2 cellular contexts compared by ENCODE assay signal in the genomic region with DNA sequence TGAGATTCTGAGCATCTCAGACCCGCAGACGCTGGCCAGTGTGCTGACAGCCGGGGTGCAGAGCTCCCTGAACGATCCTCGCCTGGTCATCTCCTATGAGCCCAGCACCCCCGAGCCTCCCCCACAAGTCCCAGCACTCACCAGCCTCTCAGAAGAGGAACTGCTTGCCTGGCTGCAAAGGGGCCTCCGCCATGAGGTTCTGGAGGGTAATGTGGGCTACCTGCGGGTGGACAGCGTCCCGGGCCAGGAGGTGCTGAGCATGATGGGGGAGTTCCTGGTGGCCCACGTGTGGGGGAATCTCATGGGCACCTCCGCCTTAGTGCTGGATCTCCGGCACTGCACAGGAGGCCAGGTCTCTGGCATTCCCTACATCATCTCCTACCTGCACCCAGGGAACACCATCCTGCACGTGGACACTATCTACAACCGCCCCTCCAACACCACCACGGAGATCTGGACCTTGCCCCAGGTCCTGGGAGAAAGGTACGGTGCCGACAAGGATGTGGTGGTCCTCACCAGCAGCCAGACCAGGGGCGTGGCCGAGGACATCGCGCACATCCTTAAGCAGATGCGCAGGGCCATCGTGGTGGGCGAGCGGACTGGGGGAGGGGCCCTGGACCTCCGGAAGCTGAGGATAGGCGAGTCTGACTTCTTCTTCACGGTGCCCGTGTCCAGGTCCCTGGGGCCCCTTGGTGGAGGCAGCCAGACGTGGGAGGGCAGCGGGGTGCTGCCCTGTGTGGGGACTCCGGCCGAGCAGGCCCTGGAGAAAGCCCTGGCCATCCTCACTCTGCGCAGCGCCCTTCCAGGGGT.
TF ChIP-seq lines count a peak whose summit lies in the region.

No MANE protein-coding gene starts in this region.

TF ChIP-seq in SK-N-SH, 30 proteins besides CTCF, POLR2A, EP300 and RAD21 (continued from another document):
- TF ChIP-seq RCOR1 (IDR thresholded peaks at IDR 0.05; ENCODE audit: low read length) = no peak

TF ChIP-seq in SK-N-SH treated with all-trans-retinoic acid at 6 μM for 48 hours, 23 proteins besides CTCF, POLR2A, EP300 and RAD21 (continued from another document):
- TF ChIP-seq ZNF70 (CRISPR knock-in tag; IDR thresholded peaks at IDR 0.05) (no peak), CSDC2 (CRISPR knock-in tag; IDR thresholded peaks at IDR 0.05) (no peak), ZNF8 (CRISPR knock-in tag; IDR thresholded peaks at IDR 0.05) (no peak), ARNTL (CRISPR knock-in tag; IDR thresholded peaks at IDR 0.05; ENCODE audit: borderline replicate concordance, low read depth) (no peak), OSR1 (CRISPR knock-in tag; IDR thresholded peaks at IDR 0.05) (no peak), GLIS3 (CRISPR knock-in tag; IDR thresholded peaks at IDR 0.05) (no peak), ZFP30 (CRISPR knock-in tag; IDR thresholded peaks at IDR 0.05) (no peak), ZNF565 (CRISPR knock-in tag; conservative IDR thresholded peaks at IDR 0.05; ENCODE audit: low read depth) (no peak)
- TF ChIP-seq, protein P1, sequence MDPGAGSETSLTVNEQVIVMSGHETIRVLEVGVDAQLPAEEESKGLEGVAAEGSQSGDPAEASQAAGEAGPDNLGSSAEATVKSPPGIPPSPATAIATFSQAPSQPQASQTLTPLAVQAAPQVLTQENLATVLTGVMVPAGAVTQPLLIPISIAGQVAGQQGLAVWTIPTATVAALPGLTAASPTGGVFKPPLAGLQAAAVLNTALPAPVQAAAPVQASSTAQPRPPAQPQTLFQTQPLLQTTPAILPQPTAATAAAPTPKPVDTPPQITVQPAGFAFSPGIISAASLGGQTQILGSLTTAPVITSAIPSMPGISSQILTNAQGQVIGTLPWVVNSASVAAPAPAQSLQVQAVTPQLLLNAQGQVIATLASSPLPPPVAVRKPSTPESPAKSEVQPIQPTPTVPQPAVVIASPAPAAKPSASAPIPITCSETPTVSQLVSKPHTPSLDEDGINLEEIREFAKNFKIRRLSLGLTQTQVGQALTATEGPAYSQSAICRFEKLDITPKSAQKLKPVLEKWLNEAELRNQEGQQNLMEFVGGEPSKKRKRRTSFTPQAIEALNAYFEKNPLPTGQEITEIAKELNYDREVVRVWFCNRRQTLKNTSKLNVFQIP (CRISPR knock-in tag; IDR thresholded peaks at IDR 0.05; ENCODE audit: borderline replicate concordance, low read depth) = no peak
- TF ChIP-seq, protein P2, sequence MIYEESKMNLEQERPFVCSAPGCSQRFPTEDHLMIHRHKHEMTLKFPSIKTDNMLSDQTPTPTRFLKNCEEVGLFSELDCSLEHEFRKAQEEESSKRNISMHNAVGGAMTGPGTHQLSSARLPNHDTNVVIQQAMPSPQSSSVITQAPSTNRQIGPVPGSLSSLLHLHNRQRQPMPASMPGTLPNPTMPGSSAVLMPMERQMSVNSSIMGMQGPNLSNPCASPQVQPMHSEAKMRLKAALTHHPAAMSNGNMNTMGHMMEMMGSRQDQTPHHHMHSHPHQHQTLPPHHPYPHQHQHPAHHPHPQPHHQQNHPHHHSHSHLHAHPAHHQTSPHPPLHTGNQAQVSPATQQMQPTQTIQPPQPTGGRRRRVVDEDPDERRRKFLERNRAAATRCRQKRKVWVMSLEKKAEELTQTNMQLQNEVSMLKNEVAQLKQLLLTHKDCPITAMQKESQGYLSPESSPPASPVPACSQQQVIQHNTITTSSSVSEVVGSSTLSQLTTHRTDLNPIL (CRISPR knock-in tag; IDR thresholded peaks at IDR 0.05; ENCODE audit: low read depth) = no peak
- TF ChIP-seq, protein P3, sequence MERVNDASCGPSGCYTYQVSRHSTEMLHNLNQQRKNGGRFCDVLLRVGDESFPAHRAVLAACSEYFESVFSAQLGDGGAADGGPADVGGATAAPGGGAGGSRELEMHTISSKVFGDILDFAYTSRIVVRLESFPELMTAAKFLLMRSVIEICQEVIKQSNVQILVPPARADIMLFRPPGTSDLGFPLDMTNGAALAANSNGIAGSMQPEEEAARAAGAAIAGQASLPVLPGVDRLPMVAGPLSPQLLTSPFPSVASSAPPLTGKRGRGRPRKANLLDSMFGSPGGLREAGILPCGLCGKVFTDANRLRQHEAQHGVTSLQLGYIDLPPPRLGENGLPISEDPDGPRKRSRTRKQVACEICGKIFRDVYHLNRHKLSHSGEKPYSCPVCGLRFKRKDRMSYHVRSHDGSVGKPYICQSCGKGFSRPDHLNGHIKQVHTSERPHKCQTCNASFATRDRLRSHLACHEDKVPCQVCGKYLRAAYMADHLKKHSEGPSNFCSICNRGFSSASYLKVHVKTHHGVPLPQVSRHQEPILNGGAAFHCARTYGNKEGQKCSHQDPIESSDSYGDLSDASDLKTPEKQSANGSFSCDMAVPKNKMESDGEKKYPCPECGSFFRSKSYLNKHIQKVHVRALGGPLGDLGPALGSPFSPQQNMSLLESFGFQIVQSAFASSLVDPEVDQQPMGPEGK (CRISPR knock-in tag; IDR thresholded peaks at IDR 0.05; ENCODE audit: borderline replicate concordance) = no peak
